In the genomic region with DNA sequence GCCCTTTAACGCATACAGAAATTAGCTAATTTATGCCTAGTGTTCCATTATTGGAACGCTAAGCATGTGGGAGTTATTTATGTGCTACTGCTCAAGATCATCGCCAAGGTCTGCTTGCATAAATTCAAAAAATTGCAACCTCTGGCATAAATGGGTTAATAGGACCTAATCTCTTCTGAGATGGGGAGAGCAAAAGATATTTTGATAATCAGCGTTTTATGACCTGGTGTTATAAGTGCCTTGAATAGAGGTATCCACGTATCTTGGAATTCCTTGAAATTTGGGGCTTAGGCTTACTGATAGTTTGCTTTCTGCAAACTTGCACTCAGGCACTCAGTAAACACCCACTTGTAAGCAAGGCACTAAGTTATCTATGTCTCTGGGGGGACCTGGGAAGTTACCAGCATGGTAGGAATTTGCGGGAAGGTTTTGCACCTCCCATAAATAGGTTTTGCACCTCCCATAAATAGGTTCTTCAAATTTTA, we compare ENCODE assay signal across 8 cellular contexts. TPM values are rescaled to one million over a fixed set of nuclear protein-coding genes. Genes with fewer than 3 reads are reported as not detected.
DNase-seq lines count a peak whose midpoint lies in the region; ATAC-seq and TF ChIP-seq lines count a peak whose summit lies in the region.

No MANE protein-coding gene starts in this region.

- H3K9me3 ChIP-seq in AG04450 (ENCODE audit: control insufficient read depth, insufficient read depth, low read length) (no peaks in the 10 kb centered on the region; the same call in 1 of the 2 replicates), HUES48 (ENCODE audit: control insufficient read depth, insufficient read depth, low read length) (no peaks in the 10 kb centered on the region)

- CTCF ChIA-PET in AG04450 (lab: Charles Lee) = interaction anchor here (0.6 to 1.3 kb wide), 2 partner anchors 98 to 169 kb away, joined by 3 to 17 read pairs; no protein-coding TSS in a partner anchor

- H3K9ac ChIP-seq in HUES48 (ENCODE audit: low read depth, low read length) = no peak overlapping the region

- in situ Hi-C loops in brain microvascular endothelial cell (cut with HindIII; ENCODE audit: low pct_ligation_motif_present, low sequenced_read_pairs) = no loop called here

- no peak overlapping the region for H3K27ac Mint-ChIP-seq in mesothelial cell of epicardium

- H3K4me3 Mint-ChIP-seq in mesothelial cell of epicardium = peak overlapping the region; percentile 86

- peaks cover 36% of the 10 kb centered on the region for H3K4me1 ChIP-seq in HUES48 (ENCODE audit: control insufficient read depth, insufficient read depth, low read length)

- peaks cover 6% of the 10 kb centered on the region for H3K9me3 Mint-ChIP-seq in mesothelial cell of epicardium

- H3K36me3 Mint-ChIP-seq in mesothelial cell of epicardium = peaks cover 14% of the 10 kb centered on the region

- no peak for ATAC-seq in HG03135 (IDR thresholded peaks at IDR 0.05; ENCODE audit: unreplicated experiment)

- H3K27me3 ChIP-seq in AG04450 (ENCODE audit: control insufficient read depth, insufficient read depth, low read length) (no peaks in the 10 kb centered on the region), HUES48 (ENCODE audit: control insufficient read depth, insufficient read depth, low read length) (no peaks in the 10 kb centered on the region), brain microvascular endothelial cell (replicated peaks) (no peaks in the 10 kb centered on the region)

- peaks cover 14% of the 10 kb centered on the region for H3K4me1 Mint-ChIP-seq in mesothelial cell of epicardium

- no peaks in the 10 kb centered on the region for H3K27me3 Mint-ChIP-seq in mesothelial cell of epicardium (ENCODE audit: low read depth)

- TF ChIP-seq CTCF in AG04450 (IDR thresholded peaks at IDR 0.05; ENCODE audit: low read depth, low read length) = no peak
- TF ChIP-seq CTCF in brain microvascular endothelial cell (IDR thresholded peaks at IDR 0.05; ENCODE audit: low read depth, low read length, missing control alignments) = no peak
- TF ChIP-seq CTCF in mesothelial cell of epicardium (IDR thresholded peaks at IDR 0.05; ENCODE audit: unreplicated experiment) = no peak

- DNase-seq in AG04450 (ENCODE audit: low read depth, low spot score) (no peak), brain microvascular endothelial cell (no peak), mesothelial cell of epicardium (ENCODE audit: low spot score in 2 of 2, unreplicated experiment in 2 of 2) (no peak), kidney tubule cell (ENCODE audit: low spot score) (no peak), cortex of kidney (lab: John Stamatoyannopoulos, UW) (no peak), NCI-H345 (lab: John Stamatoyannopoulos, UW) (no peak)

- H3K36me3 ChIP-seq in HUES48 (ENCODE audit: control insufficient read depth, insufficient read depth, low read length) (peaks cover 38% of the 10 kb centered on the region), brain microvascular endothelial cell (replicated peaks) (peaks cover 19% of the 10 kb centered on the region)

- peak overlapping the region; percentile 92 for H3K4me3 ChIP-seq in AG04450 (ENCODE audit: low read depth, low read length)
- H3K4me3 ChIP-seq in HUES48 (ENCODE audit: low read depth, low read length) = peak overlapping the region; percentile 79
- H3K4me3 ChIP-seq in brain microvascular endothelial cell (ENCODE audit: low read depth, low read length) = peak overlapping the region; percentile 93

- H3K27ac ChIP-seq in AG04450 (ENCODE audit: low read depth, low read length) (no peak overlapping the region), HUES48 (ENCODE audit: low read depth, low read length) (no peak overlapping the region), brain microvascular endothelial cell (no peak overlapping the region)

- POLR2A ChIA-PET in AG04450 (lab: Yijun Ruan, JAX) = no interaction called here

RNA-seq across cellular contexts. Expression of a gene that starts 1.8 kb away (rescaled TPM):
- 220 and 367 TPM in 2 replicates for polyA plus RNA-seq in AG04450 (2011; rRNA removed)
- 14.4 and 31.4 TPM in 2 replicates for polyA minus RNA-seq in AG04450 (2011; rRNA and poly(A)+ RNA removed)
- total RNA-seq in mesothelial cell of epicardium = 199 TPM in 3 replicates
